In the genomic region with DNA sequence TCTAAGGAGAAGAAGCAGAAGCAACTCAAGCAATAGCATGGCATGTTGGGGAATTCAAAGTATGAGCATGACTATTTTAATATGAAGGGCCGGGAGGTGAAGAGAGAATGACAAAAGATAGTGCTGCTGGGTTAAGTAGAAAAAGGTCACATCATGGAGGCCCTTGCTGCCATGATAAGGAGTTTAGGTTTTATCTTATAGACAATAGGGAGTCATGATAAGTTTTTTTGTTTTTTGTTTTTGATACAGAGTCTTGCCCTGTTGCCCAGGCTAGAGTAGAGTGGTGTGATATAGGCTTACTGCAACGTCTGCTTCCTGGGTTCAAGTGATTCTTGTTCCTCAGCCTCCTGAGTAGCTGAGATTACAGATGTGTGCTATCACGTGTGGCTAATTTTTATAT, we compare ENCODE assay signal across 1 cellular context.
TF ChIP-seq lines count a peak whose summit lies in the region.

No MANE protein-coding gene starts in this region.

TF ChIP-seq in K562, 482 proteins besides CTCF, POLR2A, EP300 and RAD21:
- TF ChIP-seq MEF2D (tag; conservative IDR thresholded peaks at IDR 0.05; ENCODE audit: low read depth) (no peak), CBFA2T3 (IDR thresholded peaks at IDR 0.05) (peak; percentile 71), TAL1 (IDR thresholded peaks at IDR 0.05) (peak; percentile 15; the same call in 1 of the 2 replicates), MAFG (tag; conservative IDR thresholded peaks at IDR 0.05) (no peak), SOX6 (IDR thresholded peaks at IDR 0.05) (peak; percentile 53; the same call in 1 of the 2 replicates), ZNF212 (CRISPR knock-in tag; IDR thresholded peaks at IDR 0.05) (no peak), CEBPB (tag; IDR thresholded peaks at IDR 0.05) (no peak), CBFA2T2 (conservative IDR thresholded peaks at IDR 0.05) (peak; percentile 24; the same call in 1 of the 2 replicates), BRF1 (IDR thresholded peaks at IDR 0.05; ENCODE audit: borderline replicate concordance, extremely low read depth, insufficient read length) (no peak), ZNF134 (CRISPR knock-in tag; conservative IDR thresholded peaks at IDR 0.05) (no peak), LEF1 (IDR thresholded peaks at IDR 0.05) (no peak), SIX5 (IDR thresholded peaks at IDR 0.05; ENCODE audit: borderline replicate concordance in 1 of 2, insufficient read depth in 1 of 2, low read depth in 1 of 2, low read length in 2 of 2) (no peak), ZNF239 (CRISPR knock-in tag; IDR thresholded peaks at IDR 0.05) (no peak), MCM5 (IDR thresholded peaks at IDR 0.05; ENCODE audit: low read depth) (no peak), MTA2 (IDR thresholded peaks at IDR 0.05; ENCODE audit: low read depth) (no peak), MXI1 (IDR thresholded peaks at IDR 0.05; ENCODE audit: low read depth, low read length) (no peak), HDGF (IDR thresholded peaks at IDR 0.05) (no peak)
TF ChIP-seq in K562: peak in this region for 4.
